ENCODE assay signal across 22 cellular contexts in the genomic region with DNA sequence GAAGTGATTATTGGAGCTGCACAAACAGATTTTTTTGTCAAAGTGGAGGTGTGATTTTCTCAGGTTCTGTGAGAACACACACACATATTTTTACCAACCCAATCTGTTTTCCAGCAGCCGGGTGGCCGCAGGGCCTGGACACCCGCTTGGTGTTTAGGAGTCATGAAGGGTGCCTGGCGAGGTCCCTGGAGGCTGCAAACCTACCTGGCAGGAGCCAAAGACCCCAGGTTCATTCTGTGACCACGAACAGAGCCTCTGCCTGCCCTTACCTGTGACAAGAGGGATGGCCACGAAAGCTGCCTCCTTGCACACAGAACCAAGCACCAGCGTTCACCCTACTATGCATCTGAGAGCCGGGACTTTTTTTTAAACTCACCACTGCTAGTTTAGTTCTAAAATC.
DNase-seq lines count a peak whose midpoint lies in the region; ATAC-seq and TF ChIP-seq lines count a peak whose summit lies in the region.
"Had no signal": no experiment of that assay in that cellular context is flagged by ENCODE, and none has a peak within 500 bp of the region (broad histone marks: within the 10 kb centered on the region; RNA-seq: fewer than 3 reads in every experiment).

No MANE protein-coding gene starts in this region.

- H3K9ac ChIP-seq in mesendoderm (ENCODE audit: low read length), result no peak overlapping the region
- H3K9ac ChIP-seq in neuronal stem cell (ENCODE audit: low read depth, low read length, poor library complexity), result no peak overlapping the region
- H3K9ac ChIP-seq: BLaER1 treated with 17β-estradiol and CSF1 and Interleukin-3, amounts not matched to agents 10 nM and 100 nM had no signal

- H3K4me2 ChIP-seq in mesendoderm (ENCODE audit: low read length) (no peak overlapping the region), neuronal stem cell (ENCODE audit: insufficient read depth, low read length, poor library complexity, severe bottlenecking) (no peak overlapping the region)
- H3K4me2 ChIP-seq: A549; BLaER1 treated with 17β-estradiol and CSF1 and Interleukin-3, amounts not matched to agents 10 nM and 100 nM; GM23338 had no signal

- intact Hi-C loops in upper lobe of right lung (cut with DNase I), result no loop called here

- WGBS in mesendoderm (ENCODE audit: extremely low coverage, insufficient coverage, low lambda C conversion rate), result no CpG with 5 or more reads among the region's 8 CpGs
- WGBS in neuronal stem cell (ENCODE audit: extremely low coverage in 2 of 2, insufficient read length in 2 of 2, insufficient replicate concordance in 1 of 2), 2 donors, result no CpG with 5 or more reads among the region's 8 CpGs

- no peak overlapping the region for H3K27ac ChIP-seq in mesendoderm (ENCODE audit: low read depth, low read length)
- H3K27ac ChIP-seq in neuronal stem cell (replicated peaks; ENCODE audit: low read length), result no peak overlapping the region
- H3K27ac ChIP-seq in upper lobe of right lung, result no peak overlapping the region
- H3K27ac ChIP-seq: BLaER1 treated with 17β-estradiol and CSF1 and Interleukin-3, amounts not matched to agents 10 nM and 100 nM had no signal

- no peak overlapping the region for H2AFZ ChIP-seq in neuronal stem cell (ENCODE audit: low read length)
- H2AFZ ChIP-seq: GM23338 had no signal

- no peak overlapping the region for H2BK12ac ChIP-seq in neuronal stem cell (ENCODE audit: low read length)

- H2BK15ac ChIP-seq in mesendoderm (replicated peaks; ENCODE audit: low read depth) (no peak overlapping the region), neuronal stem cell (ENCODE audit: low read length) (no peak overlapping the region)

- no peaks in the 10 kb centered on the region for H3K79me1 ChIP-seq in mesendoderm (ENCODE audit: low read length)
- no peaks in the 10 kb centered on the region for H3K79me1 ChIP-seq in neuronal stem cell (ENCODE audit: low read depth, low read length)

- no peak overlapping the region for H3K18ac ChIP-seq in mesendoderm (ENCODE audit: low read length)
- H3K18ac ChIP-seq in neuronal stem cell (ENCODE audit: low read length), result peak overlapping the region; percentile 22

- H4K8ac ChIP-seq in mesendoderm (ENCODE audit: low read depth, low read length) (no peak overlapping the region), neuronal stem cell (ENCODE audit: low read depth, low read length) (no peak overlapping the region)

- no peak overlapping the region for H4K5ac ChIP-seq in mesendoderm (ENCODE audit: low read length)

- no peak for TF ChIP-seq CTCF in upper lobe of right lung (IDR thresholded peaks at IDR 0.05)

- H3K56ac ChIP-seq in mesendoderm (ENCODE audit: low read length), result no peak overlapping the region

- H4K91ac ChIP-seq in neuronal stem cell (ENCODE audit: low read depth, low read length, poor library complexity), result no peak overlapping the region

- H3K36me3 ChIP-seq in mesendoderm (ENCODE audit: control insufficient read depth, insufficient read depth, low read length), result no peaks in the 10 kb centered on the region
- no peaks in the 10 kb centered on the region for H3K36me3 ChIP-seq in neuronal stem cell (replicated peaks in 1 of 2; ENCODE audit: control insufficient read depth in 2 of 2, insufficient read depth in 2 of 2, low read length in 2 of 2)
- no peaks in the 10 kb centered on the region for H3K36me3 ChIP-seq in upper lobe of right lung
- H3K36me3 ChIP-seq: BE2C; BLaER1 treated with 17β-estradiol and CSF1 and Interleukin-3, amounts not matched to agents 10 nM and 100 nM; HAP-1 had no signal

- H3K4ac ChIP-seq in mesendoderm (ENCODE audit: low read depth, low read length) (no peak overlapping the region), neuronal stem cell (ENCODE audit: low read length) (no peak overlapping the region)

- no peak overlapping the region for H3K14ac ChIP-seq in neuronal stem cell (ENCODE audit: low read length)

- H2AK5ac ChIP-seq in mesendoderm (ENCODE audit: low read length) (no peak overlapping the region), neuronal stem cell (ENCODE audit: low read depth, low read length) (no peak overlapping the region)

- H3K79me2 ChIP-seq in mesendoderm (ENCODE audit: control insufficient read depth, insufficient read depth, low read length), result no peaks in the 10 kb centered on the region

- H3K4me3 ChIP-seq in mesendoderm (ENCODE audit: low read length), result no peak overlapping the region
- no peak overlapping the region for H3K4me3 ChIP-seq in neuronal stem cell (ENCODE audit: low read length in 2 of 2)
- H3K4me3 ChIP-seq in upper lobe of right lung, result no peak overlapping the region
- H3K4me3 ChIP-seq: A549; BLaER1 treated with 17β-estradiol and CSF1 and Interleukin-3, amounts not matched to agents 10 nM and 100 nM; GM12878; GM23338; HAP-1 had no signal

- DNase-seq in activated effector memory CD4-positive, alpha-beta T cell treated with anti-CD3 and anti-CD28 coated beads, Interleukin-2, amount 50 U/mL, for 16 hours, result peak; percentile 37
- DNase-seq in activated effector memory CD4-positive, alpha-beta T cell treated with Interleukin-2 at 50 U/mL for 16 hours, result no peak
- DNase-seq in mesendoderm (no peak), neuronal stem cell (ENCODE audit: low spot score) (no peak), upper lobe of right lung (peak; percentile 37), NCI-H1694 (lab: John Stamatoyannopoulos, UW) (no peak)
- DNase-seq in stimulated activated CD4-positive, alpha-beta T cell treated with anti-CD3 and anti-CD28 coated beads, Interleukin-2, amount 100 ng/mL, for 48 hours, result no peak
- DNase-seq: 8988T; ACHN; AML-193; BE2C; CD8-positive, alpha-beta memory T cell; DMS 273 treated with DMSO at 0.1 percent for 48 hours; DMS79; EL; GDM1; HFFc6 had no signal

- H3K27me3 ChIP-seq in mesendoderm (ENCODE audit: insufficient read depth, low read length, poor library complexity) (no peaks in the 10 kb centered on the region), neuronal stem cell (ENCODE audit: control insufficient read depth in 3 of 3, insufficient read depth in 3 of 3, low read depth in 1 of 3, low read length in 3 of 3) (no peaks in the 10 kb centered on the region), upper lobe of right lung (no peaks in the 10 kb centered on the region)
- H3K27me3 ChIP-seq: BE2C; BLaER1 treated with 17β-estradiol and CSF1 and Interleukin-3, amounts not matched to agents 10 nM and 100 nM had no signal

- H3K9me3 ChIP-seq in neuronal stem cell (replicated peaks in 1 of 2; ENCODE audit: control insufficient read depth in 2 of 2, insufficient read depth in 1 of 2, low read depth in 1 of 2, low read length in 2 of 2) (no peaks in the 10 kb centered on the region), upper lobe of right lung (no peaks in the 10 kb centered on the region)
- H3K9me3 ChIP-seq: A549; BE2C; BLaER1 treated with 17β-estradiol and CSF1 and Interleukin-3, amounts not matched to agents 10 nM and 100 nM; HAP-1 had no signal

- no peak overlapping the region for H2BK120ac ChIP-seq in mesendoderm (ENCODE audit: low read depth, low read length)
- H2BK120ac ChIP-seq in neuronal stem cell (ENCODE audit: low read depth, low read length), result no peak overlapping the region

- ATAC-seq in upper lobe of right lung, result no peak
- ATAC-seq: A549, GM12878, GM23338 had no signal

- H3K23ac ChIP-seq in mesendoderm (ENCODE audit: low read length), result peak overlapping the region; percentile 59
- H3K23ac ChIP-seq in neuronal stem cell (ENCODE audit: low read depth, low read length, poor library complexity), result no peak overlapping the region

- H3K4me1 ChIP-seq in mesendoderm (ENCODE audit: control insufficient read depth, low read depth, low read length) (no peaks in the 10 kb centered on the region), neuronal stem cell (ENCODE audit: control insufficient read depth in 2 of 2, insufficient read depth in 1 of 2, low read depth in 1 of 2, low read length in 2 of 2) (peaks cover 0 to 2% of the 10 kb centered on the region in 2 donors), upper lobe of right lung (no peaks in the 10 kb centered on the region)
- H3K4me1 ChIP-seq: BE2C; BLaER1 treated with 17β-estradiol and CSF1 and Interleukin-3, amounts not matched to agents 10 nM and 100 nM; HAP-1 had no signal

- H2BK5ac ChIP-seq in mesendoderm (ENCODE audit: low read length) (no peak overlapping the region), neuronal stem cell (ENCODE audit: low read length) (no peak overlapping the region)

Comparison
In these comparisons a context has a peak if more than half of its experiments do, and no peak if none do; other contexts are left out.
1. DNase-seq: peak in activated effector memory CD4-positive, alpha-beta T cell treated with anti-CD3 and anti-CD28 coated beads, Interleukin-2, amount 50 U/mL, for 16 hours (single experiment) and upper lobe of right lung (single experiment); none in activated effector memory CD4-positive, alpha-beta T cell treated with Interleukin-2 at 50 U/mL for 16 hours (single experiment), mesendoderm (single experiment), neuronal stem cell (single experiment), NCI-H1694 (single experiment) and stimulated activated CD4-positive, alpha-beta T cell treated with anti-CD3 and anti-CD28 coated beads, Interleukin-2, amount 100 ng/mL, for 48 hours (0 of 2).